24 cellular contexts compared by ENCODE assay signal in the genomic region with DNA sequence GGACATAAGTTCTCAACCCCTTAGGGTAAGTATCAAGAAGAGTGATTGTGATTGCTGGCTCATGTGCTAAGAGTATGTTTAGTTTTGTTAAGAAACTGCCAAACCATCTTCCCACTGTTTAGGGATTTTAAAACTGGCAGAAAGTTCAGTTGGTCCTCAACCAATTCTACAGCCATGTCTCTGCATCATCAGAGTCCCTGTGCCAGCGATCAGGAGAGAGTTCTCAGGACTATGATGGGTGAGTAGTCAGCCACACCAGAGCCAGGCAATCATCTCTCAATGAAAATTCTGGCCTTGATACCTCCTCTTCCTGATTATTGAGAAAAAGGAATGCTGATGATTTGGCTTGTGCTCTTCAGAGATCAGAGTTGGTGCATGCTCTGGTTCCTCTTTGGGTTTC.
"Had no signal": no experiment of that assay in that cellular context is flagged by ENCODE, and none has a peak within 500 bp of the region (broad histone marks: within the 10 kb centered on the region; RNA-seq: fewer than 3 reads in every experiment).

No MANE protein-coding gene starts in this region.

- H3K36me3 ChIP-seq: esophagus muscularis mucosa, lower lobe of right lung, neutrophil, pancreas, right lobe of liver, tibial artery had no signal

- H3K9me3 Mint-ChIP-seq: central memory CD8-positive, alpha-beta T cell; naive thymus-derived CD8-positive, alpha-beta T cell; stimulated activated naive CD8-positive, alpha-beta T cell treated with anti-CD3 and anti-CD28 coated beads, Interleukin-15, amount 100 ng/mL, for 72 hours; type B pancreatic cell had no signal

- H3K27me3 ChIP-seq: esophagus muscularis mucosa, neutrophil, pancreas, right lobe of liver, testis, tibial artery had no signal

- H3K9me3 ChIP-seq: esophagus muscularis mucosa, lower lobe of right lung, neutrophil, pancreas, right lobe of liver, testis, tibial artery had no signal

- DNase-seq: dermis blood vessel endothelial cell; effector memory CD4-positive, alpha-beta T cell; foreskin melanocyte; left ventricle myocardium superior; lower lobe of right lung; naive thymus-derived CD8-positive, alpha-beta T cell; pancreas; retina; right lobe of liver; stimulated activated CD4-positive, alpha-beta T cell treated with anti-CD3 and anti-CD28 coated beads, Interleukin-12 subunit alpha, Interleukin-12 subunit beta, amount 100 ng/mL, for 4 hours; stimulated activated CD4-positive, alpha-beta T cell treated with anti-CD3 and anti-CD28 coated beads, Interleukin-1b, Interleukin-23, amount 100 ng/mL, for 48 hours; stimulated activated CD4-positive, alpha-beta T cell treated with anti-CD3 and anti-CD28 coated beads, Interleukin-4, amount 100 ng/mL, for 1 hour; stimulated activated CD8-positive, alpha-beta memory T cell treated with anti-CD3 and anti-CD28 coated beads, Interleukin-4, amount 100 ng/mL, for 48 hours; stimulated activated naive CD4-positive, alpha-beta T cell; stimulated activated naive CD8-positive, alpha-beta T cell treated with anti-CD3 and anti-CD28 coated beads, Interleukin-15, amount 100 ng/mL, for 72 hours; substantia nigra; testis; tibial artery had no signal

- H3K4me1 ChIP-seq: lower lobe of right lung, testis, tibial artery had no signal

- H3K4me3 Mint-ChIP-seq: central memory CD8-positive, alpha-beta T cell; naive thymus-derived CD8-positive, alpha-beta T cell; stimulated activated naive CD8-positive, alpha-beta T cell treated with anti-CD3 and anti-CD28 coated beads, Interleukin-15, amount 100 ng/mL, for 72 hours; type B pancreatic cell had no signal

- H3K4me3 ChIP-seq: coronary artery, esophagus muscularis mucosa, lower lobe of right lung, pancreas, right lobe of liver, smooth muscle cell, testis, tibial artery had no signal

- H3K27ac ChIP-seq: coronary artery, esophagus muscularis mucosa, lower lobe of right lung, neutrophil, testis, tibial artery had no signal

- H3K4me2 ChIP-seq: smooth muscle cell had no signal

- H3K27me3 Mint-ChIP-seq: stimulated activated naive CD8-positive, alpha-beta T cell treated with anti-CD3 and anti-CD28 coated beads, Interleukin-15, amount 100 ng/mL, for 72 hours; type B pancreatic cell had no signal

- H3K27ac Mint-ChIP-seq: naive thymus-derived CD8-positive, alpha-beta T cell; stimulated activated naive CD8-positive, alpha-beta T cell treated with anti-CD3 and anti-CD28 coated beads, Interleukin-15, amount 100 ng/mL, for 72 hours; type B pancreatic cell had no signal

- H3K36me3 Mint-ChIP-seq: naive thymus-derived CD8-positive, alpha-beta T cell; type B pancreatic cell had no signal

- H3K4me1 Mint-ChIP-seq: central memory CD8-positive, alpha-beta T cell; naive thymus-derived CD8-positive, alpha-beta T cell; stimulated activated naive CD8-positive, alpha-beta T cell treated with anti-CD3 and anti-CD28 coated beads, Interleukin-15, amount 100 ng/mL, for 72 hours had no signal

- ATAC-seq: left ventricle myocardium superior; lower lobe of right lung; naive thymus-derived CD8-positive, alpha-beta T cell; stimulated activated naive CD8-positive, alpha-beta T cell treated with anti-CD3 and anti-CD28 coated beads, Interleukin-15, amount 100 ng/mL, for 72 hours had no signal
